ENCODE assay signal across 9 cellular contexts in genomic region chr22:40210814-40211213, GRCh38. TPM values are rescaled to one million over a fixed set of nuclear protein-coding genes. Genes with fewer than 3 reads are reported as not detected.
DNase-seq lines count a peak whose midpoint lies in the region; ATAC-seq and TF ChIP-seq lines count a peak whose summit lies in the region.
"Had no signal": no experiment of that assay in that cellular context is flagged by ENCODE, and none has a peak within 500 bp of the region (broad histone marks: within the 10 kb centered on the region; RNA-seq: fewer than 3 reads in every experiment).

No MANE protein-coding gene starts in this region.

- intact Hi-C loops in ascending aorta (cut with DNase I) = no loop called here
- intact Hi-C loops in lower leg skin (cut with DNase I; ENCODE audit: low total_unique reads) = no loop called here

- peak; percentile 81 for ATAC-seq in GM18867 (IDR thresholded peaks at IDR 0.05; ENCODE audit: unreplicated experiment)
- ATAC-seq in HG03521 (IDR thresholded peaks at IDR 0.05; ENCODE audit: unreplicated experiment) = peak; percentile 41

- no peaks in the 10 kb centered on the region for H3K36me3 ChIP-seq in ascending aorta
- H3K36me3 ChIP-seq: SJSA1 had no signal

- H3K4me1 ChIP-seq in ascending aorta = peaks cover 12 to 52% of the 10 kb centered on the region in 2 donors
- H3K4me1 ChIP-seq: SJSA1 had no signal

- TF ChIP-seq CTCF in ascending aorta (IDR thresholded peaks at IDR 0.05) (no peak), lower leg skin (IDR thresholded peaks at IDR 0.05) (no peak)

- TF ChIP-seq POLR2A in lower leg skin (IDR thresholded peaks at IDR 0.05) = no peak

- 82 to 83% methylated on average over 1 of the region's 1 CpG for WGBS in lower leg skin, 2 donors

- H3K9me3 ChIP-seq in ascending aorta = no peaks in the 10 kb centered on the region
- H3K9me3 ChIP-seq: SJSA1 had no signal

- no peak overlapping the region for H3K4me3 ChIP-seq in ascending aorta
- no peak overlapping the region for H3K4me3 ChIP-seq in lower leg skin (ENCODE audit: low read depth, poor library complexity, severe bottlenecking)
- H3K4me3 ChIP-seq: SJSA1 had no signal

- DNase-seq in Ammon's horn (ENCODE audit: low spot score) (peak; percentile 27), ascending aorta (ENCODE audit: low spot score in 2 of 2) (no peak), NCI-H82 treated with DMSO at 0.1 percent for 48 hours (lab: John Stamatoyannopoulos, UW; ENCODE audit: unreplicated experiment) (no peak), activated gamma-delta T cell (lab: John Stamatoyannopoulos, UW) (no peak), lower leg skin (ENCODE audit: low spot score in 2 of 2) (no peak), G401 (ENCODE audit: low spot score) (no peak)

- in situ Hi-C loops in G401 (cut with HindIII; ENCODE audit: low sequenced_read_pairs) = no loop called here

- no peaks in the 10 kb centered on the region for H3K27me3 ChIP-seq in ascending aorta
- H3K27me3 ChIP-seq: SJSA1 had no signal

- peak overlapping the region; percentile 66 to 77 for H3K27ac ChIP-seq in ascending aorta
- H3K27ac ChIP-seq: SJSA1 had no signal

RNA-seq across cellular contexts. Expression of gene TNRC6B, which starts 33.1 kb away (rescaled TPM):
- total RNA-seq in ascending aorta (22.4 TPM), lower leg skin (100 to 1,000 TPM in 1 of 4 donors, 10 to 100 TPM in 3; 41.8 to 109 (median 48.2) TPM)
- total RNA-seq in G401 (2014; rRNA removed; shearing (Covaris generic)) = 11.1 TPM in 2 replicates
